2 cellular contexts compared by ENCODE assay signal in the genomic region with DNA sequence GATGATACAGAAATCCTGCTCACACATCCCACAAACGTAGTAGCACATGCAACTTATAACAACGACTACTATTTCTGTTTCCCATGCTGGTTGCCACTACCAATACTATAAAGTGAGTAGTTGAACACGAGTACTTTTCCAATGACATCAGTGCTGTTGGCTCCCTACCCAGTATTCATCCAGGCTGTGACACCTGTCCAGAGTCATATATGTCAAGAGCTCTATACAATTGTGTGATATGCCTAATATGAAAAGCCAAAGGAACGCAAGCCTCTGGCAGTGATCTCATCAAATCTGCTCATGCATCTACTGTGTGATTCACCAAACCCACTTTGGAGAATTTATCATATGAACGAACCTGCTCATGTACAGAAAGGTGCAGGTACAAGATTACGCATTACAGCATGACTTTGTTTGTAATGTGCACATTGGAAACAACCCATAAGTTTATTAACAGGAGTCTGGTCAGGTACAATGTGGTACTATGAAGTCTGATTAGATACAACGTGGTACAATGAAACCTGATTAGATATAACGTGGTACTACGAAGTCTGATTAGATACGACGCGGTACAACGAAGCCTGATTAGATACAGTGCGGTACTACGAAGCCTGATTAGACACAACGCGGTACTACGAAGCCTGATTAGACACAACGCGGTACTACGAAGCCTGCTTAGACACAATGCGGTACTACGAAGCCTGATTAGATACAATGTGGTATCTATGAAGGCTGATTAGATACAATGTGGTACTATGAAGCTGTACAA.
TF ChIP-seq lines count a peak whose summit lies in the region.

No MANE protein-coding gene starts in this region.

TF ChIP-seq in HepG2, 621 proteins besides CTCF, POLR2A, EP300 and RAD21:
- TF ChIP-seq MAFK (conservative IDR thresholded peaks at IDR 0.05 in 1 of 2, IDR thresholded peaks at IDR 0.05 in 1 of 2; ENCODE audit: low read length in 2 of 2), result no peak
- TF ChIP-seq HNRNPK (IDR thresholded peaks at IDR 0.05; ENCODE audit: low read depth, low read length, poor library complexity, severe bottlenecking), result peak; percentile 11
- no peak for TF ChIP-seq PAWR (CRISPR knock-in tag; IDR thresholded peaks at IDR 0.05; ENCODE audit: borderline replicate concordance)
TF ChIP-seq in HepG2: peak in this region for 1.

TF ChIP-seq in WTC11, 78 proteins besides CTCF, POLR2A, EP300 and RAD21:
- TF ChIP-seq JAZF1 (CRISPR knock-in tag; IDR thresholded peaks at IDR 0.05) (peak; percentile 65; the same call in 1 of the 2 replicates), ZNF232 (CRISPR knock-in tag; IDR thresholded peaks at IDR 0.05) (no peak)
- TF ChIP-seq, protein P1, sequence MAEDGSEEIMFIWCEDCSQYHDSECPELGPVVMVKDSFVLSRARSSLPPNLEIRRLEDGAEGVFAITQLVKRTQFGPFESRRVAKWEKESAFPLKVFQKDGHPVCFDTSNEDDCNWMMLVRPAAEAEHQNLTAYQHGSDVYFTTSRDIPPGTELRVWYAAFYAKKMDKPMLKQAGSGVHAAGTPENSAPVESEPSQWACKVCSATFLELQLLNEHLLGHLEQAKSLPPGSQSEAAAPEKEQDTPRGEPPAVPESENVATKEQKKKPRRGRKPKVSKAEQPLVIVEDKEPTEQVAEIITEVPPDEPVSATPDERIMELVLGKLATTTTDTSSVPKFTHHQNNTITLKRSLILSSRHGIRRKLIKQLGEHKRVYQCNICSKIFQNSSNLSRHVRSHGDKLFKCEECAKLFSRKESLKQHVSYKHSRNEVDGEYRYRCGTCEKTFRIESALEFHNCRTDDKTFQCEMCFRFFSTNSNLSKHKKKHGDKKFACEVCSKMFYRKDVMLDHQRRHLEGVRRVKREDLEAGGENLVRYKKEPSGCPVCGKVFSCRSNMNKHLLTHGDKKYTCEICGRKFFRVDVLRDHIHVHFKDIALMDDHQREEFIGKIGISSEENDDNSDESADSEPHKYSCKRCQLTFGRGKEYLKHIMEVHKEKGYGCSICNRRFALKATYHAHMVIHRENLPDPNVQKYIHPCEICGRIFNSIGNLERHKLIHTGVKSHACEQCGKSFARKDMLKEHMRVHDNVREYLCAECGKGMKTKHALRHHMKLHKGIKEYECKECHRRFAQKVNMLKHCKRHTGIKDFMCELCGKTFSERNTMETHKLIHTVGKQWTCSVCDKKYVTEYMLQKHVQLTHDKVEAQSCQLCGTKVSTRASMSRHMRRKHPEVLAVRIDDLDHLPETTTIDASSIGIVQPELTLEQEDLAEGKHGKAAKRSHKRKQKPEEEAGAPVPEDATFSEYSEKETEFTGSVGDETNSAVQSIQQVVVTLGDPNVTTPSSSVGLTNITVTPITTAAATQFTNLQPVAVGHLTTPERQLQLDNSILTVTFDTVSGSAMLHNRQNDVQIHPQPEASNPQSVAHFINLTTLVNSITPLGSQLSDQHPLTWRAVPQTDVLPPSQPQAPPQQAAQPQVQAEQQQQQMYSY (CRISPR knock-in tag; IDR thresholded peaks at IDR 0.05), result no peak
TF ChIP-seq in WTC11: peak in this region for 1.
